Comparison of ENCODE assay signal across 14 cellular contexts in the genomic region with DNA sequence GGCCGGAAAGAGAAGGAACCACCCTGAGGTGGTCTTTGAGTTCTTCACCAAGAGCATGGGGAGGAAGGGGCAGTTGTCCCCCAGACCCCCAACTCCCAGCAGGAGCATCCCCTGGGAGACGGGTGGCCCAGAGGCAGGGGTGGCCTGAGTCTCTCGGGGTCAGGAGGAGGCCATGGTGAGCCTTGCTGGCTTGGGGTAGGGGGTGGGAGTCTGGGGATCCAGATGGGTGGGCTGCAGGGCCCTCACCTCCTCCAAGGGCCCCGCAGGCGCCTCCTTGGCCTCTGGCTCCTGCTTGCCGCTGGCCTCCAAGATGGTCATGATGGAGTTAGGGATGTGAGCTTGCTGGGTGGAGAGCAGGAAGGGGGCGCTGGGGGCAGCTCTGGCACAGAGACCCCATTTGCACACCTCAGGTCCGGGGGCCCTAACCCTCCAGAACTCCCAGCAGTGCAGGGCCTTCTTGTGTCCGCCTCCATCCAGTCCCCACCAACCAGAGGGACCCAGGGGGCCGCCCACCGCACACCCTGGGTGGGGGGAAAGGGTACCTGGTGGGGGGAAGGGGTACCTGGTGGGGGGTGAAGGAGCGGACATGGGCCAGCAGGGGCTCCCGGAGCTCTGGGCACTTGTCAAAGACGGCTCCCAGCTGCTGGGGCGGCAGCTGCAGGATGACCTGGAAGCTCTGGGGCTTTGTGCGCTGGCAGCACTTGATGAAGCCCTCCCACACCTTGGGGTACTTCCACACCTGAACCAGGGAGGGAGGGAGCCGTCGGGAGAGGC. TPM values are rescaled to one million over a fixed set of nuclear protein-coding genes. Genes with fewer than 3 reads are reported as not detected.
DNase-seq lines count a peak whose midpoint lies in the region; ATAC-seq, FAIRE-seq and TF ChIP-seq lines count a peak whose summit lies in the region.
"Had no signal": no experiment of that assay in that cellular context is flagged by ENCODE, and none has a peak within 500 bp of the region (broad histone marks: within the 10 kb centered on the region; RNA-seq: fewer than 3 reads in every experiment).

No MANE protein-coding gene starts in this region.

- H4K8ac ChIP-seq in H9 (replicated peaks; ENCODE audit: insufficient read length, low read depth, low read length) = no peak overlapping the region

- H2AK5ac ChIP-seq in H9 (ENCODE audit: insufficient read length, low read length) = no peak overlapping the region

- H3K4me3 ChIP-seq in astrocyte (ENCODE audit: insufficient read depth, low read depth, low read length) (no peak overlapping the region), iPS-18c (ENCODE audit: insufficient read depth, low read depth, low read length) (peak overlapping the region; percentile 77), psoas muscle (no peak overlapping the region)

- peak overlapping the region; percentile 92 for H3K14ac ChIP-seq in H9 (ENCODE audit: insufficient read depth, low read length)

- H3T11ph ChIP-seq in H9 (ENCODE audit: low read length) = no peak overlapping the region

- H3K4me3 Mint-ChIP-seq in H9 (peak overlapping the region; percentile 85 to 95), astrocyte (ENCODE audit: unreplicated experiment) (peak overlapping the region; percentile 82)
- no peak overlapping the region for H3K4me3 Mint-ChIP-seq in stimulated activated effector memory CD8-positive, alpha-beta T cell treated with anti-CD3 and anti-CD28 coated beads, Interleukin-12 subunit alpha, Interleukin-12 subunit beta, amount 100 ng/mL, for 72 hours
- H3K4me3 Mint-ChIP-seq: activated CD4-positive, alpha-beta T cell treated with anti-CD3 and anti-CD28 coated beads, Interleukin-2, amount 10 ng/mL, durations not matched to agents 7 days and 5 days; CD4-positive, alpha-beta T cell; HFFc6; T-helper 1 cell treated with Interleukin-12 subunit alpha and Interleukin-12 subunit beta and Interleukin-4 antibody, amounts not matched to agents 30 μg/mL and 1 μg/mL, for 36 hours had no signal

- no peak overlapping the region for H3K56ac ChIP-seq in H9 (ENCODE audit: insufficient read length, low read depth, low read length)

- H3K27me3 Mint-ChIP-seq in H9 (ENCODE audit: low read depth) (peaks cover 4% of the 10 kb centered on the region), astrocyte (ENCODE audit: low read depth, unreplicated experiment) (no peaks in the 10 kb centered on the region)
- H3K27me3 Mint-ChIP-seq: activated CD4-positive, alpha-beta T cell treated with anti-CD3 and anti-CD28 coated beads, Interleukin-2, amount 10 ng/mL, durations not matched to agents 7 days and 5 days had no signal

- peak overlapping the region; percentile 34 for H4K5ac ChIP-seq in H9 (ENCODE audit: insufficient read length, low read depth, low read length)

- no peak for DNase-seq in H9
- no peak for DNase-seq in astrocyte (ENCODE audit: low read depth)
- DNase-seq in psoas muscle = no peak
- no peak for DNase-seq in stimulated activated effector memory CD8-positive, alpha-beta T cell treated with anti-CD3 and anti-CD28 coated beads, Interleukin-12 subunit alpha, Interleukin-12 subunit beta, amount 100 ng/mL, for 72 hours (ENCODE audit: low spot score in 2 of 2)
- no peak for DNase-seq in GM19239 (ENCODE audit: insufficient read length, low spot score)

- H4K20me1 ChIP-seq in H9 (ENCODE audit: control insufficient read depth, insufficient read depth, insufficient read length) (no peaks in the 10 kb centered on the region), astrocyte (ENCODE audit: insufficient read depth, low read length) (peaks cover 12% of the 10 kb centered on the region)

- no peak for FAIRE-seq in astrocyte (lab: Jason Lieb, UNC)
- no peak for FAIRE-seq in GM19239 (lab: Jason Lieb, UNC)

- no peak overlapping the region for H4K91ac ChIP-seq in H9 (ENCODE audit: insufficient read length, low read depth, low read length)

- no CpG with 5 or more reads among the region's 18 CpGs for WGBS in H9 (ENCODE audit: extremely low coverage, insufficient read length, low lambda C conversion rate)
- WGBS in psoas muscle, 3 donors = 61 to 70% (median 63%) methylated on average over 13 to 18 of the region's 18 CpGs

- peak overlapping the region; percentile 43 for H3K27ac ChIP-seq in H9 (ENCODE audit: insufficient read length, low read depth, low read length)
- H3K27ac ChIP-seq in astrocyte (ENCODE audit: low read depth, low read length) = no peak overlapping the region
- H3K27ac ChIP-seq in psoas muscle = no peak overlapping the region

- H3K4me1 ChIP-seq in H9 (ENCODE audit: insufficient read depth, low read length) (0 out of 2 replicates have a peak, but pooled peaks cover 1% of the 10 kb centered on the region), astrocyte (ENCODE audit: insufficient read depth, low read length) (peaks cover 8% of the 10 kb centered on the region), psoas muscle (no peaks in the 10 kb centered on the region)

- H3K79me2 ChIP-seq in H9 (ENCODE audit: insufficient read depth, low read length) = no peaks in the 10 kb centered on the region
- H3K79me2 ChIP-seq in astrocyte (ENCODE audit: insufficient read depth, low read length) = no peaks in the 10 kb centered on the region

- H2BK5ac ChIP-seq in H9 (ENCODE audit: insufficient read length, low read length) = no peak overlapping the region

- H3K4me2 ChIP-seq in H9 (ENCODE audit: insufficient read depth, insufficient read length, low read length) (peak overlapping the region; percentile 12), astrocyte (ENCODE audit: low read length) (no peak overlapping the region)

- ATAC-seq in psoas muscle = peak in 3 of 4 donors; percentile 3 to 12 (median 6)
- no peak for ATAC-seq in stimulated activated effector memory CD8-positive, alpha-beta T cell treated with anti-CD3 and anti-CD28 coated beads, Interleukin-12 subunit alpha, Interleukin-12 subunit beta, amount 100 ng/mL, for 72 hours
- ATAC-seq in HG02642 (IDR thresholded peaks at IDR 0.05; ENCODE audit: poor library complexity, unreplicated experiment) = no peak

- peak overlapping the region; percentile 88 for H3K18ac ChIP-seq in H9 (ENCODE audit: insufficient read length, low read depth, low read length)

- H2BK120ac ChIP-seq in H9 (ENCODE audit: low read depth, low read length, poor library complexity, severe bottlenecking) = peak overlapping the region; percentile 56

- H3K9me3 ChIP-seq in H9 (ENCODE audit: control insufficient read depth, low read depth, low read length) (no peaks in the 10 kb centered on the region), astrocyte (ENCODE audit: insufficient read depth, low read depth, low read length) (no peaks in the 10 kb centered on the region), iPS-18c (ENCODE audit: control insufficient read depth, insufficient read depth, low read length) (no peaks in the 10 kb centered on the region), psoas muscle (no peaks in the 10 kb centered on the region)
- H3K9me3 ChIP-seq: ascending aorta had no signal

- no peak overlapping the region for H2BK15ac ChIP-seq in H9 (ENCODE audit: low read depth, low read length)

- peaks cover 13% of the 10 kb centered on the region for H3K23me2 ChIP-seq in H9 (ENCODE audit: insufficient read length, low read depth, low read length, poor library complexity, severe bottlenecking)

- H3K9ac ChIP-seq in H9 (ENCODE audit: extremely low read depth, insufficient read length, low read length) (peak overlapping the region; percentile 43), astrocyte (ENCODE audit: low read length) (no peak overlapping the region)

- H3K4ac ChIP-seq in H9 (ENCODE audit: low read depth, low read length) = peak overlapping the region; percentile 33; the same call in 1 of the 2 replicates

- H3K27me3 ChIP-seq in H9 (ENCODE audit: insufficient read depth, low read length) (no peaks in the 10 kb centered on the region), astrocyte (ENCODE audit: insufficient read depth, low read length) (no peaks in the 10 kb centered on the region), psoas muscle (ENCODE audit: insufficient read depth in 3 of 3, low read length in 2 of 3) (peaks cover 0 to 2% (median 0%) of the 10 kb centered on the region in 3 donors)
- H3K27me3 ChIP-seq: ascending aorta had no signal

- H3K27ac Mint-ChIP-seq in H9 = peak overlapping the region; percentile 90 to 97 (median 91)
- H3K27ac Mint-ChIP-seq in astrocyte (ENCODE audit: unreplicated experiment) = no peak overlapping the region
- no peak overlapping the region for H3K27ac Mint-ChIP-seq in stimulated activated effector memory CD8-positive, alpha-beta T cell treated with anti-CD3 and anti-CD28 coated beads, Interleukin-12 subunit alpha, Interleukin-12 subunit beta, amount 100 ng/mL, for 72 hours
- H3K27ac Mint-ChIP-seq: activated CD4-positive, alpha-beta T cell treated with anti-CD3 and anti-CD28 coated beads, Interleukin-2, amount 10 ng/mL, durations not matched to agents 7 days and 5 days; CD4-positive, alpha-beta T cell; T-helper 1 cell treated with Interleukin-12 subunit alpha and Interleukin-12 subunit beta and Interleukin-4 antibody, amounts not matched to agents 30 μg/mL and 1 μg/mL, for 36 hours had no signal

- H3K79me1 ChIP-seq in H9 (ENCODE audit: insufficient read depth, low read depth, low read length, poor library complexity, severe bottlenecking) = no peaks in the 10 kb centered on the region

- H2AFZ ChIP-seq in H9 (ENCODE audit: low read length) (no peak overlapping the region), astrocyte (ENCODE audit: low read depth, low read length) (no peak overlapping the region)

- no peak for TF ChIP-seq CTCF in H9 (conservative IDR thresholded peaks at IDR 0.05)
- no peak for TF ChIP-seq CTCF in astrocyte (IDR thresholded peaks at IDR 0.05; ENCODE audit: insufficient read depth, low read depth, low read length)
- TF ChIP-seq CTCF in psoas muscle (IDR thresholded peaks at IDR 0.05) = no peak

- H3K4me1 Mint-ChIP-seq in H9 = peaks cover 24 to 39% of the 10 kb centered on the region in 2 experiments
- H3K4me1 Mint-ChIP-seq in astrocyte (ENCODE audit: low read depth, unreplicated experiment) = peaks cover 4% of the 10 kb centered on the region
- H3K4me1 Mint-ChIP-seq in stimulated activated effector memory CD8-positive, alpha-beta T cell treated with anti-CD3 and anti-CD28 coated beads, Interleukin-12 subunit alpha, Interleukin-12 subunit beta, amount 100 ng/mL, for 72 hours = peaks cover 13% of the 10 kb centered on the region

- no peak overlapping the region for H3K23ac ChIP-seq in H9 (ENCODE audit: insufficient read length, low read depth, low read length)

- H3K36me3 ChIP-seq in astrocyte (ENCODE audit: insufficient read depth, low read length) = peaks cover 5% of the 10 kb centered on the region
- H3K36me3 ChIP-seq in psoas muscle (ENCODE audit: insufficient read depth in 1 of 2, low read depth in 1 of 2) = peaks cover 0 to 19% of the 10 kb centered on the region in 2 donors

- intact Hi-C loops in psoas muscle (cut with DNase I) = loop anchor here in 1 of 2 donors (1.0 kb wide), 1 partner anchor 67 kb away; no protein-coding TSS in a partner anchor

- H2BK12ac ChIP-seq in H9 (ENCODE audit: insufficient read length, low read depth, low read length) = no peak overlapping the region

- H3K36me3 Mint-ChIP-seq in H9 (ENCODE audit: insufficient read depth in 1 of 3, low read depth in 3 of 3) (peaks cover 7 to 30% (median 26%) of the 10 kb centered on the region in 3 experiments; a peak in 6 of 7 replicates), astrocyte (ENCODE audit: low read depth, unreplicated experiment) (peaks cover 9% of the 10 kb centered on the region)
- H3K36me3 Mint-ChIP-seq in stimulated activated effector memory CD8-positive, alpha-beta T cell treated with anti-CD3 and anti-CD28 coated beads, Interleukin-12 subunit alpha, Interleukin-12 subunit beta, amount 100 ng/mL, for 72 hours = peaks cover 50% of the 10 kb centered on the region

- no peak overlapping the region for H2BK20ac ChIP-seq in H9 (ENCODE audit: low read depth, low read length, poor library complexity, severe bottlenecking)

- H3K9me3 Mint-ChIP-seq in H9 (no peaks in the 10 kb centered on the region), astrocyte (ENCODE audit: unreplicated experiment) (no peaks in the 10 kb centered on the region)
- H3K9me3 Mint-ChIP-seq in stimulated activated effector memory CD8-positive, alpha-beta T cell treated with anti-CD3 and anti-CD28 coated beads, Interleukin-12 subunit alpha, Interleukin-12 subunit beta, amount 100 ng/mL, for 72 hours = no peaks in the 10 kb centered on the region
- H3K9me3 Mint-ChIP-seq: activated CD4-positive, alpha-beta T cell treated with anti-CD3 and anti-CD28 coated beads, Interleukin-2, amount 10 ng/mL, durations not matched to agents 7 days and 5 days; CD4-positive, alpha-beta T cell; HFFc6; T-helper 1 cell treated with Interleukin-12 subunit alpha and Interleukin-12 subunit beta and Interleukin-4 antibody, amounts not matched to agents 30 μg/mL and 1 μg/mL, for 36 hours had no signal

RNA-seq across cellular contexts. Expression of a gene that starts 1.3 kb away (rescaled TPM):
- 0.29 and 0.55 TPM in 2 replicates for total RNA-seq in H9 (2021)
- total RNA-seq in astrocyte = 0.12 and 0.23 TPM in 2 replicates
- under 1 TPM in 2 of 4 donors, not detected in 2; 0.12 to 0.15 TPM for total RNA-seq in psoas muscle
- under 1 TPM in 2 of 3 donors, not detected in 1; 0.03 to 0.05 TPM for polyA plus RNA-seq in psoas muscle
- total RNA-seq: ascending aorta, skeletal muscle tissue, subcutaneous adipose tissue had no signal

RNA-seq across cellular contexts. Expression of a gene that starts 23.8 kb away (rescaled TPM):
- total RNA-seq in H9 (2021) (70.7 and 75.1 TPM in 2 replicates), astrocyte (61.9 and 69.0 TPM in 2 replicates), psoas muscle (100 to 1,000 TPM in 1 of 4 donors, 10 to 100 TPM in 3; 50.8 to 104 (median 66.9) TPM)
- polyA plus RNA-seq in psoas muscle = 10 to 100 TPM; 38.4 to 61.8 (median 48.2) TPM

RNA-seq across cellular contexts. Expression of a gene that starts 34.1 kb away (rescaled TPM):
- total RNA-seq in H9 (2021) = 63.9 and 67.4 TPM in 2 replicates
- 55.9 and 75.2 TPM in 2 replicates for total RNA-seq in astrocyte
- 100 to 1,000 TPM; 132 to 617 (median 337) TPM for total RNA-seq in psoas muscle
- polyA plus RNA-seq in psoas muscle = 10 to 100 TPM; 53.0 to 77.7 (median 77.0) TPM

RNA-seq across cellular contexts. Expression of a gene that starts 46.5 kb away (rescaled TPM):
- total RNA-seq in H9 (2021) (104 and 113 TPM in 2 replicates), astrocyte (70.0 and 73.5 TPM in 2 replicates), psoas muscle (10 to 100 TPM; 47.6 to 80.3 (median 56.8) TPM)
- polyA plus RNA-seq in psoas muscle = 10 to 100 TPM; 27.6 to 37.3 (median 36.6) TPM

RNA-seq across cellular contexts. Expression of a gene that starts 47.4 kb away (rescaled TPM):
- total RNA-seq in H9 (2021) (41.6 and 41.7 TPM in 2 replicates), astrocyte (23.5 and 24.8 TPM in 2 replicates), psoas muscle (10 to 100 TPM in 1 of 4 donors, 1 to 10 TPM in 3; 9.2 to 14.5 (median 9.4) TPM)
- 1 to 10 TPM; 7.0 to 9.1 (median 8.7) TPM for polyA plus RNA-seq in psoas muscle

Comparison
In these comparisons a context has a peak if more than half of its experiments do, and no peak if none do; other contexts are left out.
1. H3K27ac Mint-ChIP-seq: peak in H9 (3 of 3); none in astrocyte (single experiment) and stimulated activated effector memory CD8-positive, alpha-beta T cell treated with anti-CD3 and anti-CD28 coated beads, Interleukin-12 subunit alpha, Interleukin-12 subunit beta, amount 100 ng/mL, for 72 hours (single experiment).
2. ATAC-seq: peak in psoas muscle (3 of 4); none in stimulated activated effector memory CD8-positive, alpha-beta T cell treated with anti-CD3 and anti-CD28 coated beads, Interleukin-12 subunit alpha, Interleukin-12 subunit beta, amount 100 ng/mL, for 72 hours (single experiment) and HG02642 (single experiment).